ENCODE assay signal across 28 cellular contexts in genomic region chr12:33672879-33673577, GRCh38.
"Had no signal": no experiment of that assay in that cellular context is flagged by ENCODE, and none has a peak within 500 bp of the region (broad histone marks: within the 10 kb centered on the region; RNA-seq: fewer than 3 reads in every experiment).

No MANE protein-coding gene starts in this region.

- ATAC-seq: activated CD4-positive, alpha-beta T cell treated with anti-CD3 and anti-CD28 coated beads for 36 hours; activated CD4-positive, CD25-positive, alpha-beta regulatory T cell treated with anti-CD3 and anti-CD28 coated beads, Interleukin-2, amount 50 U/mL, for 24 hours; activated CD8-positive, alpha-beta T cell treated with anti-CD3 and anti-CD28 coated beads, Interleukin-2, amount 10 ng/mL, durations not matched to agents 7 days and 5 days; activated naive CD4-positive, alpha-beta T cell treated with anti-CD3 and anti-CD28 coated beads, Interleukin-2, amount 50 U/mL, for 72 hours; Panc1 had no signal

- H3K4me3 ChIP-seq: adrenal gland, SJCRH30, SK-N-MC had no signal

- DNase-seq: activated CD4-positive, alpha-beta T cell treated with anti-CD3 and anti-CD28 coated beads for 36 hours; activated CD4-positive, alpha-beta T cell treated with anti-CD3 and anti-CD28 coated beads, Interleukin-2, amount 10 ng/mL, durations not matched to agents 7 days and 5 days; activated CD4-positive, alpha-beta T cell treated with anti-CD3 and anti-CD28 coated beads, Interleukin-2, amount 50 U/mL, for 48 hours; activated CD8-positive, alpha-beta T cell treated with anti-CD3 and anti-CD28 coated beads, Interleukin-2, amount 10 ng/mL, durations not matched to agents 7 days and 5 days; activated gamma-delta T cell treated with Interleukin-2 at 50 U/mL for 16 hours; activated naive CD4-positive, alpha-beta T cell treated with anti-CD3 and anti-CD28 coated beads for 36 hours; activated T-cell treated with anti-CD3 and anti-CD28 coated beads, Interleukin-2, amount 50 U/mL, for 24 hours; adrenal gland; caudate nucleus; cerebellar nuclear complex; NCI-H1105; NCI-H1417 treated with DMSO at 0.1 percent for 48 hours; NCI-H1694 treated with DMSO at 0.1 percent for 48 hours; NCI-H2029; NCI-H2107; NCI-H226; NCI-H446 treated with DMSO at 0.1 percent for 48 hours; NCI-H524; NCI-H69; NCI-H82; SHP77; SJCRH30 had no signal

- H3K9me3 ChIP-seq: adrenal gland, SJCRH30 had no signal

- H3K36me3 ChIP-seq: adrenal gland, SJCRH30 had no signal

- FAIRE-seq: bronchial epithelial cell, TTC549 had no signal

- H3K4me1 ChIP-seq: adrenal gland had no signal

- H3K27me3 ChIP-seq: adrenal gland, SJCRH30 had no signal

- H3K27ac ChIP-seq: adrenal gland, SJCRH30, SK-N-MC had no signal
